In genomic region chr12:25775968-25776367, GRCh38 we compare ENCODE assay signal across 17 cellular contexts.
DNase-seq lines count a peak whose midpoint lies in the region; ATAC-seq and TF ChIP-seq lines count a peak whose summit lies in the region.
"Had no signal": no experiment of that assay in that cellular context is flagged by ENCODE, and none has a peak within 500 bp of the region (broad histone marks: within the 10 kb centered on the region; RNA-seq: fewer than 3 reads in every experiment).

No MANE protein-coding gene starts in this region.

- no peaks in the 10 kb centered on the region for H3K4me1 Mint-ChIP-seq in activated naive CD4-positive, alpha-beta T cell treated with anti-CD3 and anti-CD28 coated beads, Interleukin-2, amount 10 ng/mL, durations not matched to agents 7 days and 5 days
- H3K4me1 Mint-ChIP-seq: stimulated activated naive CD8-positive, alpha-beta T cell treated with anti-CD3 and anti-CD28 coated beads, Interleukin-15, amount 100 ng/mL, for 72 hours had no signal

- no peaks in the 10 kb centered on the region for H3K4me1 ChIP-seq in psoas muscle
- H3K4me1 ChIP-seq: colonic mucosa, lower lobe of right lung, parathyroid adenoma had no signal

- H3K9me3 ChIP-seq in MG63 = no peaks in the 10 kb centered on the region
- no peaks in the 10 kb centered on the region for H3K9me3 ChIP-seq in psoas muscle
- H3K9me3 ChIP-seq: colonic mucosa, lower lobe of right lung had no signal

- H3K27ac Mint-ChIP-seq in activated naive CD4-positive, alpha-beta T cell treated with anti-CD3 and anti-CD28 coated beads, Interleukin-2, amount 10 ng/mL, durations not matched to agents 7 days and 5 days = no peak overlapping the region
- H3K27ac Mint-ChIP-seq: stimulated activated naive CD8-positive, alpha-beta T cell treated with anti-CD3 and anti-CD28 coated beads, Interleukin-15, amount 100 ng/mL, for 72 hours; T-helper 2 cell treated with Interferon-gamma antibody and Interleukin-4, amounts not matched to agents 5 μg/mL and 100 μg/mL, for 36 hours had no signal

- no peak overlapping the region for H3K27ac ChIP-seq in brain microvascular endothelial cell
- no peak overlapping the region for H3K27ac ChIP-seq in psoas muscle
- H3K27ac ChIP-seq: colonic mucosa, lower lobe of right lung, parathyroid adenoma had no signal

- WGBS in psoas muscle, 3 donors = 29 to 36% (median 34%) methylated on average over 4 of the region's 4 CpGs

- intact Hi-C loops in psoas muscle (cut with DNase I) = no loop called here

- in situ Hi-C loops in brain microvascular endothelial cell (cut with HindIII; ENCODE audit: low pct_ligation_motif_present, low sequenced_read_pairs) = no loop called here

- H3K36me3 Mint-ChIP-seq in activated naive CD4-positive, alpha-beta T cell treated with anti-CD3 and anti-CD28 coated beads, Interleukin-2, amount 10 ng/mL, durations not matched to agents 7 days and 5 days = no peaks in the 10 kb centered on the region
- H3K36me3 Mint-ChIP-seq: activated naive CD4-positive, alpha-beta T cell treated with anti-CD3 and anti-CD28 coated beads, Interleukin-2, amount 50 U/mL, for 72 hours had no signal

- H3K4me3 ChIP-seq in MG63 (no peak overlapping the region), brain microvascular endothelial cell (ENCODE audit: low read depth, low read length) (no peak overlapping the region), psoas muscle (no peak overlapping the region)
- H3K4me3 ChIP-seq: colonic mucosa, lower lobe of right lung had no signal

- ATAC-seq in GM21737 (IDR thresholded peaks at IDR 0.05; ENCODE audit: unreplicated experiment) (no peak), psoas muscle (no peak)
- ATAC-seq: activated naive CD4-positive, alpha-beta T cell treated with anti-CD3 and anti-CD28 coated beads, Interleukin-2, amount 50 U/mL, for 72 hours; lower lobe of right lung; stimulated activated naive CD8-positive, alpha-beta T cell treated with anti-CD3 and anti-CD28 coated beads, Interleukin-15, amount 100 ng/mL, for 72 hours had no signal

- TF ChIP-seq CTCF in brain microvascular endothelial cell (IDR thresholded peaks at IDR 0.05; ENCODE audit: low read depth, low read length, missing control alignments) = no peak
- TF ChIP-seq CTCF in psoas muscle (IDR thresholded peaks at IDR 0.05) = no peak

- no peaks in the 10 kb centered on the region for H3K36me3 ChIP-seq in MG63
- H3K36me3 ChIP-seq in brain microvascular endothelial cell (replicated peaks) = no peaks in the 10 kb centered on the region
- H3K36me3 ChIP-seq in psoas muscle (ENCODE audit: insufficient read depth in 1 of 2, low read depth in 1 of 2) = no peaks in the 10 kb centered on the region
- H3K36me3 ChIP-seq: colonic mucosa, lower lobe of right lung had no signal

- peak; percentile 39 for DNase-seq in Daoy (ENCODE audit: low read depth)
- DNase-seq in MG63 = peak; percentile 14
- peak; percentile 71 for DNase-seq in brain microvascular endothelial cell
- DNase-seq in left kidney (ENCODE audit: low read depth, low spot score) = peak; percentile 60
- no peak for DNase-seq in psoas muscle
- DNase-seq in activated naive CD4-positive, alpha-beta T cell treated with anti-CD3 and anti-CD28 coated beads, Interleukin-2, amount 10 ng/mL, durations not matched to agents 7 days and 5 days = no peak
- no peak for DNase-seq in stimulated activated CD4-positive, alpha-beta T cell treated with anti-CD3 and anti-CD28 coated beads, Interleukin-4, amount 100 ng/mL, for 4 hours
- DNase-seq: C1 segment of cervical spinal cord; colonic mucosa; lower lobe of right lung; NCI-H1417 treated with DMSO at 0.1 percent for 48 hours; stimulated activated CD4-positive, alpha-beta T cell treated with anti-CD3 and anti-CD28 coated beads, Interleukin-2, amount 100 ng/mL, for 48 hours; stimulated activated naive CD8-positive, alpha-beta T cell treated with anti-CD3 and anti-CD28 coated beads, Interleukin-15, amount 100 ng/mL, for 72 hours had no signal

- no peak overlapping the region for H3K4me3 Mint-ChIP-seq in activated naive CD4-positive, alpha-beta T cell treated with anti-CD3 and anti-CD28 coated beads, Interleukin-2, amount 10 ng/mL, durations not matched to agents 7 days and 5 days
- H3K4me3 Mint-ChIP-seq: stimulated activated naive CD8-positive, alpha-beta T cell treated with anti-CD3 and anti-CD28 coated beads, Interleukin-15, amount 100 ng/mL, for 72 hours; T-helper 2 cell treated with Interferon-gamma antibody and Interleukin-4, amounts not matched to agents 5 μg/mL and 100 μg/mL, for 36 hours had no signal

- CTCF ChIA-PET in activated naive CD4-positive, alpha-beta T cell treated with anti-CD3 and anti-CD28 coated beads, Interleukin-2, amount 10 ng/mL, durations not matched to agents 7 days and 5 days (lab: Charles Lee) = no interaction called here

- H3K27me3 ChIP-seq in MG63 (no peaks in the 10 kb centered on the region), brain microvascular endothelial cell (replicated peaks) (no peaks in the 10 kb centered on the region), psoas muscle (ENCODE audit: insufficient read depth in 3 of 3, low read length in 2 of 3) (no peaks in the 10 kb centered on the region)
- H3K27me3 ChIP-seq: colonic mucosa had no signal

- H3K9me3 Mint-ChIP-seq in activated naive CD4-positive, alpha-beta T cell treated with anti-CD3 and anti-CD28 coated beads, Interleukin-2, amount 10 ng/mL, durations not matched to agents 7 days and 5 days = no peaks in the 10 kb centered on the region
- H3K9me3 Mint-ChIP-seq: activated naive CD4-positive, alpha-beta T cell treated with anti-CD3 and anti-CD28 coated beads, Interleukin-2, amount 50 U/mL, for 72 hours; stimulated activated naive CD8-positive, alpha-beta T cell treated with anti-CD3 and anti-CD28 coated beads, Interleukin-15, amount 100 ng/mL, for 72 hours; T-helper 2 cell treated with Interferon-gamma antibody and Interleukin-4, amounts not matched to agents 5 μg/mL and 100 μg/mL, for 36 hours had no signal

- H3K27me3 Mint-ChIP-seq in activated naive CD4-positive, alpha-beta T cell treated with anti-CD3 and anti-CD28 coated beads, Interleukin-2, amount 10 ng/mL, durations not matched to agents 7 days and 5 days = no peaks in the 10 kb centered on the region
- H3K27me3 Mint-ChIP-seq: stimulated activated naive CD8-positive, alpha-beta T cell treated with anti-CD3 and anti-CD28 coated beads, Interleukin-15, amount 100 ng/mL, for 72 hours had no signal

Comparison
In these comparisons a context has a peak if more than half of its experiments do, and no peak if none do; other contexts are left out.
1. DNase-seq: peak in Daoy (single experiment), MG63 (single experiment), brain microvascular endothelial cell (single experiment) and left kidney (single experiment); none in psoas muscle (0 of 2), activated naive CD4-positive, alpha-beta T cell treated with anti-CD3 and anti-CD28 coated beads, Interleukin-2, amount 10 ng/mL, durations not matched to agents 7 days and 5 days (single experiment) and stimulated activated CD4-positive, alpha-beta T cell treated with anti-CD3 and anti-CD28 coated beads, Interleukin-4, amount 100 ng/mL, for 4 hours (0 of 2).